18 cellular contexts compared by ENCODE assay signal in genomic region chrX:63434206-63434605, GRCh38.
DNase-seq lines count a peak whose midpoint lies in the region; ATAC-seq, FAIRE-seq and TF ChIP-seq lines count a peak whose summit lies in the region.
"Had no signal": no experiment of that assay in that cellular context is flagged by ENCODE, and none has a peak within 500 bp of the region (broad histone marks: within the 10 kb centered on the region; RNA-seq: fewer than 3 reads in every experiment).

No MANE protein-coding gene starts in this region.

- dilution Hi-C loops in keratinocyte (cut with MboI; ENCODE audit: extremely low pct_ligation_motif_present, low sequenced_read_pairs): no loop called here

- ATAC-seq in HG03354 (IDR thresholded peaks at IDR 0.05; ENCODE audit: poor library complexity, severe bottlenecking, unreplicated experiment) (no peak), GM19395 (IDR thresholded peaks at IDR 0.05; ENCODE audit: unreplicated experiment) (no peak)
- ATAC-seq in activated T-cell treated with anti-CD3 and anti-CD28 coated beads, Interleukin-2, amount 50 U/mL, for 72 hours (replicated peaks in 1 of 2): no peak
- ATAC-seq in activated T-cell treated with anti-CD3 and anti-CD28 coated beads, Interleukin-2, amount 50 U/mL, for 4 hours: no peak
- ATAC-seq: Panc1, SK-N-SH treated with all-trans-retinoic acid at 6 μM for 48 hours had no signal

- no peaks in the 10 kb centered on the region for H3K79me2 ChIP-seq in keratinocyte (ENCODE audit: control insufficient read depth, insufficient read depth, low read length)

- peak; percentile 52 for DNase-seq in LNCaP clone FGC (ENCODE audit: low read depth)
- DNase-seq in MCF 10A (ENCODE audit: unreplicated experiment): no peak
- DNase-seq in keratinocyte (ENCODE audit: low read depth, low spot score): no peak
- DNase-seq in activated T-cell treated with anti-CD3 and anti-CD28 coated beads, Interleukin-2, amount 50 U/mL, for 72 hours: no peak
- DNase-seq in activated T-cell treated with anti-CD3 and anti-CD28 coated beads, Interleukin-2, amount 50 U/mL, for 4 hours: no peak
- DNase-seq: CD4-positive, CD25-positive, alpha-beta regulatory T cell; DMS53; KG1; NCI-H1048; NCI-H1436 treated with DMSO at 0.1 percent for 48 hours; NCI-H2081; NCI-H524; Right ventricle myocardium superior had no signal

- POLR2A ChIA-PET in MCF 10A (lab: Yijun Ruan, JAX): no interaction called here

- H3K9me1 ChIP-seq in keratinocyte (ENCODE audit: control insufficient read depth, extremely low read depth, insufficient read depth, low read length): no peaks in the 10 kb centered on the region

- H3K9me3 Mint-ChIP-seq in MCF 10A (ENCODE audit: unreplicated experiment): peaks cover 5% of the 10 kb centered on the region
- peaks cover 0 to 1% of the 10 kb centered on the region in 2 donors for H3K9me3 Mint-ChIP-seq in activated T-cell treated with anti-CD3 and anti-CD28 coated beads, Interleukin-2, amount 50 U/mL, for 72 hours
- H3K9me3 Mint-ChIP-seq in activated T-cell treated with anti-CD3 and anti-CD28 coated beads, Interleukin-2, amount 50 U/mL, for 4 hours: no peaks in the 10 kb centered on the region

- H3K4me2 ChIP-seq in keratinocyte (ENCODE audit: control insufficient read depth, extremely low read depth, insufficient read depth, low read depth, low read length): no peak overlapping the region

- no peak for FAIRE-seq in keratinocyte (lab: Jason Lieb, UNC)

- no peak for TF ChIP-seq CTCF in LNCaP clone FGC (IDR thresholded peaks at IDR 0.05; ENCODE audit: control insufficient read depth, extremely low read depth, insufficient read depth)
- TF ChIP-seq CTCF in MCF 10A (IDR thresholded peaks at IDR 0.05; ENCODE audit: unreplicated experiment): no peak
- no peak for TF ChIP-seq CTCF in keratinocyte (optimal IDR thresholded peaks at IDR 0.05 in 1 of 3, IDR thresholded peaks at IDR 0.05 in 1 of 3, conservative IDR thresholded peaks at IDR 0.05 in 1 of 3; ENCODE audit: extremely low read depth in 1 of 3, insufficient read depth in 2 of 3, low read length in 3 of 3)

- H3K4me3 Mint-ChIP-seq in MCF 10A (ENCODE audit: unreplicated experiment): peak overlapping the region; percentile 42
- no peak overlapping the region for H3K4me3 Mint-ChIP-seq in activated T-cell treated with anti-CD3 and anti-CD28 coated beads, Interleukin-2, amount 50 U/mL, for 72 hours
- no peak overlapping the region for H3K4me3 Mint-ChIP-seq in activated T-cell treated with anti-CD3 and anti-CD28 coated beads, Interleukin-2, amount 50 U/mL, for 4 hours
- H3K4me3 Mint-ChIP-seq: CD4-positive, CD25-positive, alpha-beta regulatory T cell had no signal

- no peak overlapping the region for H2AFZ ChIP-seq in keratinocyte (ENCODE audit: control insufficient read depth, low read length)

- CTCF ChIA-PET in MCF 10A (lab: Yijun Ruan, JAX): interaction anchor here (0.6 kb wide), 4 partner anchors 33 to 512 kb away, joined by 3 to 6 read pairs (median 3); no protein-coding TSS in a partner anchor

- no peaks in the 10 kb centered on the region for H3K36me3 Mint-ChIP-seq in MCF 10A (ENCODE audit: insufficient read depth, unreplicated experiment)
- peaks cover 4 to 10% of the 10 kb centered on the region in 2 donors for H3K36me3 Mint-ChIP-seq in activated T-cell treated with anti-CD3 and anti-CD28 coated beads, Interleukin-2, amount 50 U/mL, for 72 hours (ENCODE audit: insufficient read depth in 2 of 2)
- H3K36me3 Mint-ChIP-seq in activated T-cell treated with anti-CD3 and anti-CD28 coated beads, Interleukin-2, amount 50 U/mL, for 4 hours (ENCODE audit: insufficient read depth): peaks cover 15% of the 10 kb centered on the region

- no peaks in the 10 kb centered on the region for H3K27me3 ChIP-seq in keratinocyte (ENCODE audit: control insufficient read depth, extremely low read depth, insufficient read depth, low read length)

- H3K4me1 ChIP-seq in keratinocyte (ENCODE audit: control insufficient read depth, extremely low read depth, insufficient read depth, low read length): peaks cover 8% of the 10 kb centered on the region
- H3K4me1 ChIP-seq: HAP-1 had no signal

- H3K27ac ChIP-seq in keratinocyte (ENCODE audit: control insufficient read depth, insufficient read depth, low read length): peak overlapping the region; percentile 33

- H3K27ac Mint-ChIP-seq in MCF 10A (ENCODE audit: low read depth, unreplicated experiment): no peak overlapping the region
- H3K27ac Mint-ChIP-seq in activated T-cell treated with anti-CD3 and anti-CD28 coated beads, Interleukin-2, amount 50 U/mL, for 72 hours: no peak overlapping the region
- H3K27ac Mint-ChIP-seq: CD4-positive, CD25-positive, alpha-beta regulatory T cell had no signal

- H3K4me3 ChIP-seq in LNCaP clone FGC (ENCODE audit: low read depth, low read length): peak overlapping the region; percentile 59
- H3K4me3 ChIP-seq in keratinocyte (ENCODE audit: control insufficient read depth in 2 of 3, extremely low read depth in 1 of 3, insufficient read depth in 2 of 3, low read depth in 1 of 3, low read length in 3 of 3): no peak overlapping the region
- H3K4me3 ChIP-seq: HAP-1 had no signal

- no peaks in the 10 kb centered on the region for H3K4me1 Mint-ChIP-seq in MCF 10A (ENCODE audit: insufficient read depth, unreplicated experiment)
- H3K4me1 Mint-ChIP-seq in activated T-cell treated with anti-CD3 and anti-CD28 coated beads, Interleukin-2, amount 50 U/mL, for 72 hours (ENCODE audit: low read depth): no peaks in the 10 kb centered on the region
- no peaks in the 10 kb centered on the region for H3K4me1 Mint-ChIP-seq in activated T-cell treated with anti-CD3 and anti-CD28 coated beads, Interleukin-2, amount 50 U/mL, for 4 hours (ENCODE audit: low read depth)
- H3K4me1 Mint-ChIP-seq: CD4-positive, CD25-positive, alpha-beta regulatory T cell had no signal

- H4K20me1 ChIP-seq in keratinocyte (ENCODE audit: control insufficient read depth, extremely low read depth, insufficient read depth, low read length): no peaks in the 10 kb centered on the region

- no TSS peak for BruUV-seq in MCF 10A (replicated peaks; lab: Mats Ljungman, UMichigan)

- peaks cover 2% of the 10 kb centered on the region for H3K9me3 ChIP-seq in keratinocyte (ENCODE audit: control insufficient read depth, low read depth, low read length)
- H3K9me3 ChIP-seq: HAP-1 had no signal

- no peaks in the 10 kb centered on the region for H3K36me3 ChIP-seq in keratinocyte (ENCODE audit: control insufficient read depth in 2 of 2, extremely low read depth in 1 of 2, insufficient read depth in 2 of 2, low read length in 2 of 2)
- H3K36me3 ChIP-seq: HAP-1 had no signal

- intact Hi-C loops in MCF 10A (cut with micrococcal nuclease): no loop called here

- no peaks in the 10 kb centered on the region for H3K27me3 Mint-ChIP-seq in MCF 10A (ENCODE audit: insufficient read depth, unreplicated experiment)
- peaks cover 4% of the 10 kb centered on the region for H3K27me3 Mint-ChIP-seq in activated T-cell treated with anti-CD3 and anti-CD28 coated beads, Interleukin-2, amount 50 U/mL, for 72 hours (ENCODE audit: low read depth)
- H3K27me3 Mint-ChIP-seq in activated T-cell treated with anti-CD3 and anti-CD28 coated beads, Interleukin-2, amount 50 U/mL, for 4 hours (ENCODE audit: low read depth): no peaks in the 10 kb centered on the region
- H3K27me3 Mint-ChIP-seq: CD4-positive, CD25-positive, alpha-beta regulatory T cell had no signal

- peak overlapping the region; percentile 28 for H3K9ac ChIP-seq in keratinocyte (ENCODE audit: control insufficient read depth, extremely low read depth, insufficient read depth, low read length)
